ENCODE assay signal across 22 cellular contexts in the genomic region with DNA sequence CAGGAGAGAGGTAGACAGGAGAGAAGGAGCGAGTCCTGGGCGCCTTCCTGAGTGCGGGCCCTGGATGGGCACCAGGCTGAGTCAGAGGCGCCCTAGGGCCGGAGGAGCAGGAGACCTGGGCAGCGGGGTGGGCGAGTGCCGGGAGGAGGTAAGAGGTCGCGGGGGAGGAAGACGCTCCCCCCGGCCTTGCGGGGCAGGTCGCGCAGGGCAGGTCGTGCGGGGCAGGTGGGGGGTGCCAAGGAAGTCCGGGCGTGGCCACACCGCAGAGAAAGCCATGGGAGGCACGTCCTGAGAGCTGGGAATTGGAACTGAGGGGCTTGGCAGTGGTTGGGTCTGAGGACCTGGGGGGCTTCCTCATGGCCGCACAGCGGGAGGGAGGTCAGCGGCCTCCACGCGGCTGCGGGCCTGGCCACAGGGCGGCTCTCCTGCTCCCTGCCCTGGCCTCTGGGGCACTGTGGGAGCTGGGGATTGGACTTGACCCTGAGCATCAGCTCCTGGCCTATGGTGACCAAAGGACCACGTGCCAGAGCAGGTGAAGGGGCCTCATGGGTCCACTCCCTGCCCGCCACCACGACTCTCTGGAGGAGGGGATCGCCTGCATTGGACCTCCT. TPM values are rescaled to one million over a fixed set of nuclear protein-coding genes. Genes with fewer than 3 reads are reported as not detected.
"Had no signal": no experiment of that assay in that cellular context is flagged by ENCODE, and none has a peak within 500 bp of the region (broad histone marks: within the 10 kb centered on the region; RNA-seq: fewer than 3 reads in every experiment).

No MANE protein-coding gene starts in this region.

- DNase-seq: cortex of kidney; dorsolateral prefrontal cortex; effector memory CD4-positive, alpha-beta T cell; heart left ventricle; hippocampal formation; kidney glomerular epithelial cell; naive B cell; sigmoid colon; stimulated activated CD4-positive, alpha-beta T cell treated with anti-CD3 and anti-CD28 coated beads, Interleukin-12 subunit alpha, Interleukin-12 subunit beta, amount 100 ng/mL, for 4 hours; stimulated activated naive CD4-positive, alpha-beta T cell treated with Interleukin-2 at 50 U/mL for 16 hours; tibial artery had no signal

- H3K4me3 ChIP-seq: skin epidermis, tibial artery had no signal

- H3K9me3 ChIP-seq: heart left ventricle, neutrophil, sigmoid colon, tibial artery had no signal

- H3K4me3 Mint-ChIP-seq: central memory CD8-positive, alpha-beta T cell; memory B cell; naive B cell; nephron had no signal

- FAIRE-seq: endometrium, frontal cortex had no signal

- H3K4me1 ChIP-seq: heart left ventricle, sigmoid colon, tibial artery had no signal

- H3K36me3 Mint-ChIP-seq: memory B cell had no signal

- H3K27me3 ChIP-seq: heart left ventricle, sigmoid colon had no signal

- H3K4me1 Mint-ChIP-seq: central memory CD8-positive, alpha-beta T cell; memory B cell; naive B cell had no signal

- ATAC-seq: esophagus mucosa had no signal

- H3K36me3 ChIP-seq: heart left ventricle, neutrophil, sigmoid colon, tibial artery had no signal

- H3K27ac ChIP-seq: dorsolateral prefrontal cortex, heart left ventricle, neutrophil, sigmoid colon, skin epidermis, tibial artery had no signal

- H3K9me3 Mint-ChIP-seq: central memory CD8-positive, alpha-beta T cell had no signal

- H3K27ac Mint-ChIP-seq: memory B cell, naive B cell, nephron had no signal

RNA-seq across cellular contexts. Expression of gene MMP21, which starts 0.9 kb away (rescaled TPM):
- total RNA-seq: lower leg skin, osteoblast, ureter had no signal
